12 cellular contexts compared by ENCODE assay signal in genomic region chr15:98854496-98854895, GRCh38.
DNase-seq lines count a peak whose midpoint lies in the region; ATAC-seq and TF ChIP-seq lines count a peak whose summit lies in the region.
"Had no signal": no experiment of that assay in that cellular context is flagged by ENCODE, and none has a peak within 500 bp of the region (broad histone marks: within the 10 kb centered on the region; RNA-seq: fewer than 3 reads in every experiment).

No MANE protein-coding gene starts in this region.

- no peak overlapping the region for H3K4me3 ChIP-seq in AG10803 (ENCODE audit: low read length)
- H3K4me3 ChIP-seq in PC-3 (ENCODE audit: low read length): no peak overlapping the region
- H3K4me3 ChIP-seq in osteoblast (ENCODE audit: insufficient read depth, low read length): no peak overlapping the region
- H3K4me3 ChIP-seq: colonic mucosa had no signal

- ATAC-seq in PC-3 (no peak), foreskin keratinocyte (no peak), GM21717 (IDR thresholded peaks at IDR 0.05; ENCODE audit: unreplicated experiment) (no peak)
- ATAC-seq: stimulated activated naive CD8-positive, alpha-beta T cell treated with anti-CD3 and anti-CD28 coated beads, Interleukin-15, amount 100 ng/mL, for 72 hours had no signal

- peaks cover 78% of the 10 kb centered on the region for H3K4me1 ChIP-seq in PC-3 (ENCODE audit: insufficient read depth, low read length)
- H3K4me1 ChIP-seq in foreskin keratinocyte: peaks cover 70% of the 10 kb centered on the region
- H3K4me1 ChIP-seq in osteoblast (ENCODE audit: insufficient read depth, low read length): peaks cover 55% of the 10 kb centered on the region

- intact Hi-C loops in PC-3 (cut with micrococcal nuclease): no loop called here

- H3K36me3 ChIP-seq in PC-3 (ENCODE audit: low read depth, low read length) (no peaks in the 10 kb centered on the region), osteoblast (ENCODE audit: insufficient read depth, low read length) (no peaks in the 10 kb centered on the region)
- H3K36me3 ChIP-seq: colonic mucosa had no signal

- POLR2A ChIA-PET in PC-3 (lab: Charles Lee; ENCODE audit: unreplicated experiment): no interaction called here

- H3K27me3 ChIP-seq in PC-3 (ENCODE audit: low read length): no peaks in the 10 kb centered on the region
- no peaks in the 10 kb centered on the region for H3K27me3 ChIP-seq in foreskin keratinocyte
- H3K27me3 ChIP-seq in osteoblast (ENCODE audit: insufficient read depth, low read length): no peaks in the 10 kb centered on the region
- H3K27me3 ChIP-seq: colonic mucosa had no signal

- DNase-seq in AG10803 (ENCODE audit: low read depth): peak; percentile 16
- DNase-seq in PC-3: no peak
- no peak for DNase-seq in foreskin keratinocyte
- DNase-seq in osteoblast (ENCODE audit: insufficient read length, low spot score, missing footprints): no peak
- DNase-seq in SW480 (ENCODE audit: low spot score): no peak
- DNase-seq in GM20000 (ENCODE audit: low spot score): no peak
- no peak for DNase-seq in stimulated activated CD4-positive, alpha-beta T cell treated with anti-CD3 and anti-CD28 coated beads, Interleukin-4, amount 100 ng/mL, for 4 hours
- DNase-seq: CD4-positive, alpha-beta memory T cell; colonic mucosa; NCI-H226; stimulated activated naive CD8-positive, alpha-beta T cell treated with anti-CD3 and anti-CD28 coated beads, Interleukin-15, amount 100 ng/mL, for 72 hours had no signal

- CTCF ChIA-PET in PC-3 (lab: Charles Lee): interaction anchor here (0.7 kb wide), 1 partner anchor 66 kb away, joined by 3 read pairs; no protein-coding TSS in a partner anchor

- H3K27ac ChIP-seq in PC-3 (ENCODE audit: low read length): peak overlapping the region; percentile 38
- H3K27ac ChIP-seq in foreskin keratinocyte: peak overlapping the region; percentile 93
- peak overlapping the region; percentile 78 for H3K27ac ChIP-seq in osteoblast (ENCODE audit: low read depth, low read length)

- H3F3A ChIP-seq in PC-3 (ENCODE audit: low read length, unreplicated experiment): peaks cover 9% of the 10 kb centered on the region

- no TSS peak for BruUV-seq in PC-3 (replicated peaks; lab: Mats Ljungman, UMichigan)

- H3K79me2 ChIP-seq in PC-3 (ENCODE audit: low read length): peaks cover 17% of the 10 kb centered on the region; the same call in 1 of the 2 replicates
- peaks cover 74% of the 10 kb centered on the region for H3K79me2 ChIP-seq in osteoblast (ENCODE audit: insufficient read depth, low read length)

- H2AFZ ChIP-seq in PC-3 (ENCODE audit: low read length) (no peak overlapping the region), osteoblast (ENCODE audit: low read length) (no peak overlapping the region)

- H4K20me1 ChIP-seq in PC-3 (ENCODE audit: low read length): no peaks in the 10 kb centered on the region
- no peaks in the 10 kb centered on the region for H4K20me1 ChIP-seq in osteoblast (ENCODE audit: insufficient read depth, low read length)

- H3K9ac ChIP-seq in PC-3 (ENCODE audit: low read length): no peak overlapping the region

- H3K9me2 ChIP-seq in PC-3 (replicated peaks; ENCODE audit: low read length): no peaks in the 10 kb centered on the region

- H3K9me3 ChIP-seq in PC-3 (ENCODE audit: low read length) (no peaks in the 10 kb centered on the region), osteoblast (ENCODE audit: low read depth, low read length) (no peaks in the 10 kb centered on the region)
- H3K9me3 ChIP-seq: colonic mucosa had no signal

- TF ChIP-seq CTCF in AG10803 (conservative IDR thresholded peaks at IDR 0.05; ENCODE audit: low read length) (no peak), PC-3 (conservative IDR thresholded peaks at IDR 0.05; ENCODE audit: low read depth, low read length) (no peak), foreskin keratinocyte (conservative IDR thresholded peaks at IDR 0.05) (no peak), osteoblast (IDR thresholded peaks at IDR 0.05; ENCODE audit: extremely low read depth, low read depth, low read length) (no peak), GM20000 (IDR thresholded peaks at IDR 0.05; ENCODE audit: extremely low read depth, missing control alignments) (no peak)

- 0 out of 2 replicates have a peak overlapping the region, but pooled peaks have one; percentile 100 for H3K4me2 ChIP-seq in PC-3 (ENCODE audit: low read length)
- no peak overlapping the region for H3K4me2 ChIP-seq in osteoblast (ENCODE audit: insufficient read depth, low read length)

Comparison
In these comparisons a context has a peak if more than half of its experiments do, and no peak if none do; other contexts are left out.
1. H3K27ac ChIP-seq: peak in every context shown above with its lines; median percentile 93 in foreskin keratinocyte; 78 in osteoblast; 38 in PC-3.